ENCODE assay signal across 8 cellular contexts in the genomic region with DNA sequence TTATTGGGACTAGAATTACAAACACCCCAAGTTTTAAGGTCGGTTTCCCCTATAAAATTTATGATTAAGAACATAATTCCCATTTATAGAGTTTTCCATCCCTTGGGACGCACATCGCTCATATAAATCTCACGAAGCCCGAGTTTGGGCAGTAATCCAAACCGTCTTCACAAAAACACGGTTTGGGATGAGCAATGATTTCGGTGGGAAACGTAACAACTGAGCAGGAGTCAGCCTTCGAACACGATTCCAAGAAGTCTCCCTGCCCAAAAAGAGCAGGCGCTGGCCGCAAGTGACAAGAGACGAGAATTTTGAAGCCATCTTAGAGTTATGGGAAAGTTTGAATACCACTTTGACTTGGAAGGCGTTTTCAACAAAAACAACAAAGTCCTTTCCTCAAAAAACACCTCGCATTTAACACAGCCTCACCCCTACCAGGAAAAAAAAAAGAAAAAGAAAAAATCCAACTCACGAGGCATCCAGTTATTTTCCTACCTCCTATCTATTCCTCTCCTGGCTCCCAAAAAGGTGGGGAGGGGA. TPM values are rescaled to one million over a fixed set of nuclear protein-coding genes. Genes with fewer than 3 reads are reported as not detected.
A peak's percentile ranks its signal among the peaks of the same experiment; 100 is the strongest.
DNase-seq lines count a peak whose midpoint lies in the region; ATAC-seq and TF ChIP-seq lines count a peak whose summit lies in the region.

No MANE protein-coding gene starts in this region.

- no peaks in the 10 kb centered on the region for H3K36me3 ChIP-seq in CD8-positive, alpha-beta T cell (ENCODE audit: insufficient read depth, low read length)
- H3K36me3 ChIP-seq in mesendoderm (ENCODE audit: control insufficient read depth, insufficient read depth, low read length) = no peaks in the 10 kb centered on the region
- H3K36me3 ChIP-seq in vagina = no peaks in the 10 kb centered on the region

- H3K23ac ChIP-seq in mesendoderm (ENCODE audit: low read length) = no peak overlapping the region

- no peak overlapping the region for H3K27ac ChIP-seq in CD8-positive, alpha-beta T cell (ENCODE audit: low read depth, low read length)
- peak overlapping the region; percentile 48 for H3K27ac ChIP-seq in mesendoderm (ENCODE audit: low read depth, low read length)
- peak overlapping the region; percentile 96 for H3K27ac ChIP-seq in vagina

- no peak for DNase-seq in CD8-positive, alpha-beta T cell
- DNase-seq in LHCN-M2 (ENCODE audit: low read depth) = peak; percentile 81
- DNase-seq in cerebellar cortex (ENCODE audit: low spot score) = peak; percentile 39
- peak; percentile 43 for DNase-seq in mesendoderm
- no peak for DNase-seq in vagina (ENCODE audit: extremely low spot score in 2 of 2)
- DNase-seq in D341Med (ENCODE audit: low spot score) = no peak
- DNase-seq in middle frontal gyrus (ENCODE audit: extremely low spot score, low spot score) = no peak

- POLR2A ChIA-PET in CD8-positive, alpha-beta T cell (lab: Charles Lee) = no interaction called here

- H3K27me3 Mint-ChIP-seq in CD8-positive, alpha-beta T cell (ENCODE audit: low read depth) = no peaks in the 10 kb centered on the region

- WGBS in mesendoderm (ENCODE audit: extremely low coverage, insufficient coverage, low lambda C conversion rate) = no CpG with 5 or more reads among the region's 17 CpGs

- no peaks in the 10 kb centered on the region for H3K9me3 ChIP-seq in CD8-positive, alpha-beta T cell (ENCODE audit: low read length)
- no peaks in the 10 kb centered on the region for H3K9me3 ChIP-seq in vagina

- peaks cover 51% of the 10 kb centered on the region for H3K79me2 ChIP-seq in mesendoderm (ENCODE audit: control insufficient read depth, insufficient read depth, low read length)

- no peaks in the 10 kb centered on the region for H3K27me3 ChIP-seq in CD8-positive, alpha-beta T cell (ENCODE audit: insufficient read depth, low read length)
- H3K27me3 ChIP-seq in mesendoderm (ENCODE audit: insufficient read depth, low read length, poor library complexity) (no peaks in the 10 kb centered on the region), vagina (no peaks in the 10 kb centered on the region)

- no peak for ATAC-seq in CD8-positive, alpha-beta T cell
- no peak for ATAC-seq in GM18498 (IDR thresholded peaks at IDR 0.05; ENCODE audit: unreplicated experiment)

- H3K36me3 Mint-ChIP-seq in CD8-positive, alpha-beta T cell = peaks cover 18% of the 10 kb centered on the region

- H3K9ac ChIP-seq in mesendoderm (ENCODE audit: low read length) = peak overlapping the region; percentile 76

- peak overlapping the region; percentile 81 for H3K4me3 Mint-ChIP-seq in CD8-positive, alpha-beta T cell

- peak overlapping the region; percentile 88 for H3K27ac Mint-ChIP-seq in CD8-positive, alpha-beta T cell

- peak overlapping the region; percentile 57 for H3K4me2 ChIP-seq in mesendoderm (ENCODE audit: low read length)

- intact Hi-C loops in CD8-positive, alpha-beta T cell (cut with DNase I, micrococcal nuclease) = loop anchor here (2.0 to 10.0 kb wide), 7 partner anchors 999 to 1756 kb away; partner anchors contain the start of genes DHTKD1 (in 2 of the 2), CAMK1D (in 1 of the 2), CDC123 (in 1 of the 2) and CDNF (in 1 of the 2)
- intact Hi-C loops in vagina (cut with DNase I) = no loop called here

- H3K79me1 ChIP-seq in mesendoderm (ENCODE audit: low read length) = peaks cover 3% of the 10 kb centered on the region

- H4K5ac ChIP-seq in mesendoderm (ENCODE audit: low read length) = no peak overlapping the region

- peak overlapping the region; percentile 8 for H2BK120ac ChIP-seq in mesendoderm (ENCODE audit: low read depth, low read length)

- no peak overlapping the region for H3K4ac ChIP-seq in mesendoderm (ENCODE audit: low read depth, low read length)

- H3K56ac ChIP-seq in mesendoderm (ENCODE audit: low read length) = peak overlapping the region; percentile 92

- no peak overlapping the region for H4K8ac ChIP-seq in mesendoderm (ENCODE audit: low read depth, low read length)

- TF ChIP-seq POLR2A in vagina (IDR thresholded peaks at IDR 0.05) = no peak

- CTCF ChIA-PET in CD8-positive, alpha-beta T cell (lab: Charles Lee) = no interaction called here

- H2BK15ac ChIP-seq in mesendoderm (replicated peaks; ENCODE audit: low read depth) = no peak overlapping the region

- peak overlapping the region; percentile 61 for H3K4me3 ChIP-seq in CD8-positive, alpha-beta T cell (ENCODE audit: low read depth, low read length)
- H3K4me3 ChIP-seq in mesendoderm (ENCODE audit: low read length) = peak overlapping the region; percentile 76
- H3K4me3 ChIP-seq in vagina = peak overlapping the region; percentile 73 to 83

- peaks cover 47% of the 10 kb centered on the region for H3K4me1 Mint-ChIP-seq in CD8-positive, alpha-beta T cell (ENCODE audit: low read depth)

- no peak overlapping the region for H2AK5ac ChIP-seq in mesendoderm (ENCODE audit: low read length)

- H2BK5ac ChIP-seq in mesendoderm (ENCODE audit: low read length) = no peak overlapping the region

- peaks cover 35% of the 10 kb centered on the region for H3K4me1 ChIP-seq in CD8-positive, alpha-beta T cell (ENCODE audit: insufficient read depth, low read length)
- peaks cover 7% of the 10 kb centered on the region for H3K4me1 ChIP-seq in mesendoderm (ENCODE audit: control insufficient read depth, low read depth, low read length)
- peaks cover 40% of the 10 kb centered on the region for H3K4me1 ChIP-seq in vagina

- H3K9me3 Mint-ChIP-seq in CD8-positive, alpha-beta T cell = no peaks in the 10 kb centered on the region

- peak overlapping the region; percentile 62 for H3K18ac ChIP-seq in mesendoderm (ENCODE audit: low read length)

- no peak for TF ChIP-seq CTCF in CD8-positive, alpha-beta T cell (IDR thresholded peaks at IDR 0.05)
- TF ChIP-seq CTCF in vagina (IDR thresholded peaks at IDR 0.05) = no peak

RNA-seq across cellular contexts. Expression of gene SEPHS1, which starts 1.7 kb away (rescaled TPM):
- 10 to 100 TPM; 16.9 to 19.2 TPM for total RNA-seq in CD8-positive, alpha-beta T cell
- total RNA-seq in LHCN-M2 (2014; rRNA removed) = 53.5 and 60.7 TPM in 2 replicates
- 50.1 TPM for polyA plus RNA-seq in LHCN-M2 (2012)
- polyA plus RNA-seq in mesendoderm (2013, experiment 1 of 2) = 416 TPM
- 439 TPM for polyA plus RNA-seq in mesendoderm (2013, experiment 2 of 2)
- 26.8 TPM for total RNA-seq in vagina

RNA-seq across cellular contexts. Expression of gene PHYH, which starts 46.5 kb away (rescaled TPM):
- total RNA-seq in CD8-positive, alpha-beta T cell = 10 to 100 TPM; 12.6 TPM
- total RNA-seq in LHCN-M2 (2014; rRNA removed) = 37.0 and 48.4 TPM in 2 replicates
- polyA plus RNA-seq in LHCN-M2 (2012) = 29.6 TPM
- polyA plus RNA-seq in mesendoderm (2013, experiment 1 of 2) = 10.2 TPM
- 11.0 TPM for polyA plus RNA-seq in mesendoderm (2013, experiment 2 of 2)
- 15.2 TPM for total RNA-seq in vagina

Comparison
In these comparisons a context has a peak if more than half of its experiments do, and no peak if none do; other contexts are left out.
1. DNase-seq: peak in LHCN-M2 (single experiment), cerebellar cortex (single experiment) and mesendoderm (single experiment); none in CD8-positive, alpha-beta T cell (0 of 7), vagina (0 of 2), D341Med (single experiment) and middle frontal gyrus (single experiment).
2. Peak in every context shown above with its lines, with median percentiles within 50 percentile points of each other: H3K4me3 ChIP-seq.